Comparison of ENCODE assay signal across 12 cellular contexts in genomic region chr16:86951831-86952598, GRCh38.
DNase-seq lines count a peak whose midpoint lies in the region; ATAC-seq and TF ChIP-seq lines count a peak whose summit lies in the region.
"Had no signal": no experiment of that assay in that cellular context is flagged by ENCODE, and none has a peak within 500 bp of the region (broad histone marks: within the 10 kb centered on the region; RNA-seq: fewer than 3 reads in every experiment).

No MANE protein-coding gene starts in this region.

- ATAC-seq in foreskin keratinocyte, result peak; percentile 37
- no peak for ATAC-seq in HG03139 (IDR thresholded peaks at IDR 0.05; ENCODE audit: unreplicated experiment)
- ATAC-seq: left colon had no signal

- H3K27ac Mint-ChIP-seq in activated CD4-positive, alpha-beta memory T cell treated with anti-CD3 and anti-CD28 coated beads, Interleukin-2, amount 10 ng/mL, durations not matched to agents 7 days and 5 days, result no peak overlapping the region
- H3K27ac Mint-ChIP-seq: activated CD4-positive, alpha-beta memory T cell treated with anti-CD3 and anti-CD28 coated beads for 36 hours had no signal

- H3K27me3 ChIP-seq in foreskin keratinocyte, result no peaks in the 10 kb centered on the region

- H3K27ac ChIP-seq in HEK293 (ENCODE audit: extremely low read depth, low read depth, low read length) (no peak overlapping the region), foreskin keratinocyte (no peak overlapping the region)
- H3K27ac ChIP-seq: sigmoid colon had no signal

- no peak overlapping the region for H3K4me3 ChIP-seq in HEK293 (ENCODE audit: low read depth, low read length)
- H3K4me3 ChIP-seq: sigmoid colon had no signal

- H3K36me3 Mint-ChIP-seq in activated CD4-positive, alpha-beta memory T cell treated with anti-CD3 and anti-CD28 coated beads, Interleukin-2, amount 10 ng/mL, durations not matched to agents 7 days and 5 days (ENCODE audit: low read depth), result no peaks in the 10 kb centered on the region
- H3K36me3 Mint-ChIP-seq: activated CD4-positive, alpha-beta memory T cell treated with anti-CD3 and anti-CD28 coated beads for 36 hours had no signal

- no peaks in the 10 kb centered on the region for H3K4me1 ChIP-seq in HEK293 (ENCODE audit: control insufficient read depth, insufficient read depth, low read length)
- H3K4me1 ChIP-seq in foreskin keratinocyte, result no peaks in the 10 kb centered on the region
- H3K4me1 ChIP-seq: sigmoid colon had no signal

- DNase-seq in SW 1271 (lab: John Stamatoyannopoulos, UW) (peak; percentile 89 to 92), foreskin keratinocyte (peak; percentile 87 to 98), superior temporal gyrus (ENCODE audit: extremely low spot score) (peak; percentile 26), NCI-H187 treated with DMSO at 0.1 percent for 48 hours (lab: John Stamatoyannopoulos, UW) (no peak)
- DNase-seq in activated CD4-positive, alpha-beta memory T cell treated with anti-CD3 and anti-CD28 coated beads, Interleukin-2, amount 10 ng/mL, durations not matched to agents 7 days and 5 days, result no peak
- DNase-seq: activated CD4-positive, alpha-beta memory T cell treated with anti-CD3 and anti-CD28 coated beads for 36 hours; caudate nucleus; left colon; sigmoid colon; stimulated activated naive CD4-positive, alpha-beta T cell treated with Interleukin-2 at 50 U/mL for 16 hours had no signal

- no peaks in the 10 kb centered on the region for H3K9me3 ChIP-seq in HEK293 (ENCODE audit: control insufficient read depth, insufficient read depth, low read depth, low read length)

- H3K36me3 ChIP-seq in HEK293 (ENCODE audit: control insufficient read depth in 2 of 2, insufficient read depth in 1 of 2, low read length in 2 of 2), result no peaks in the 10 kb centered on the region
- H3K36me3 ChIP-seq: sigmoid colon had no signal

- no peaks in the 10 kb centered on the region for H3K27me3 Mint-ChIP-seq in activated CD4-positive, alpha-beta memory T cell treated with anti-CD3 and anti-CD28 coated beads, Interleukin-2, amount 10 ng/mL, durations not matched to agents 7 days and 5 days

- TF ChIP-seq CTCF in HEK293 (tag by site-specific recombination; IDR thresholded peaks at IDR 0.05), result no peak
- no peak for TF ChIP-seq CTCF in foreskin keratinocyte (conservative IDR thresholded peaks at IDR 0.05)

- CTCF ChIA-PET in HEK293 (lab: Yijun Ruan, JAX), result interaction anchor here (0.6 to 2.4 kb wide), 4 partner anchors 9 to 388 kb away, joined by 3 to 7 read pairs (median 4); no protein-coding TSS in a partner anchor
- CTCF ChIA-PET in activated CD4-positive, alpha-beta memory T cell treated with anti-CD3 and anti-CD28 coated beads, Interleukin-2, amount 10 ng/mL, durations not matched to agents 7 days and 5 days (lab: Charles Lee), result no interaction called here

- no peaks in the 10 kb centered on the region for H3K9me3 Mint-ChIP-seq in activated CD4-positive, alpha-beta memory T cell treated with anti-CD3 and anti-CD28 coated beads, Interleukin-2, amount 10 ng/mL, durations not matched to agents 7 days and 5 days
- H3K9me3 Mint-ChIP-seq: activated CD4-positive, alpha-beta memory T cell treated with anti-CD3 and anti-CD28 coated beads for 36 hours had no signal

- no peak overlapping the region for H3K4me3 Mint-ChIP-seq in activated CD4-positive, alpha-beta memory T cell treated with anti-CD3 and anti-CD28 coated beads, Interleukin-2, amount 10 ng/mL, durations not matched to agents 7 days and 5 days
- H3K4me3 Mint-ChIP-seq: activated CD4-positive, alpha-beta memory T cell treated with anti-CD3 and anti-CD28 coated beads for 36 hours had no signal

- POLR2A ChIA-PET in HEK293 (lab: Yijun Ruan, JAX), result interaction anchor here (1.7 kb wide), 1 partner anchor 23 kb away, joined by 9 read pairs; no protein-coding TSS in a partner anchor
- POLR2A ChIA-PET in activated CD4-positive, alpha-beta memory T cell treated with anti-CD3 and anti-CD28 coated beads, Interleukin-2, amount 10 ng/mL, durations not matched to agents 7 days and 5 days (lab: Charles Lee), result no interaction called here

- peaks cover 2% of the 10 kb centered on the region for H3K4me1 Mint-ChIP-seq in activated CD4-positive, alpha-beta memory T cell treated with anti-CD3 and anti-CD28 coated beads, Interleukin-2, amount 10 ng/mL, durations not matched to agents 7 days and 5 days

TF ChIP-seq in HEK293, 187 proteins besides CTCF, POLR2A, EP300 and RAD21:
- TF ChIP-seq FEZF1 (tag by site-specific recombination; IDR thresholded peaks at IDR 0.05) (no peak), ZIC2 (tag by site-specific recombination; IDR thresholded peaks at IDR 0.05) (peak; percentile 75), ZNF645 (tag by site-specific recombination; IDR thresholded peaks at IDR 0.05) (no peak), ZNF239 (tag by site-specific recombination; IDR thresholded peaks at IDR 0.05) (no peak), ZNF449 (tag by site-specific recombination; IDR thresholded peaks at IDR 0.05) (no peak), ZFHX2 (tag by site-specific recombination; conservative IDR thresholded peaks at IDR 0.05) (peak; percentile 80), GLIS1 (tag by site-specific recombination; IDR thresholded peaks at IDR 0.05) (peak; percentile 61), KLF1 (tag by site-specific recombination; IDR thresholded peaks at IDR 0.05) (0 out of 2 replicates have a peak, but pooled peaks have one; percentile 16), ZNF174 (tag by site-specific recombination; IDR thresholded peaks at IDR 0.05) (no peak), ZNF843 (tag by site-specific recombination; IDR thresholded peaks at IDR 0.05) (no peak), ZNF660 (tag by site-specific recombination; IDR thresholded peaks at IDR 0.05) (peak; percentile 67; the same call in 1 of the 2 replicates), ZNF530 (tag by site-specific recombination; IDR thresholded peaks at IDR 0.05; ENCODE audit: low read depth) (no peak), EGR2 (tag by site-specific recombination; IDR thresholded peaks at IDR 0.05; ENCODE audit: low read depth) (peak; percentile 75), ZFP37 (tag by site-specific recombination; IDR thresholded peaks at IDR 0.05) (no peak)
TF ChIP-seq in HEK293: peak in this region for 6.

Comparison
In these comparisons a context has a peak if more than half of its experiments do, and no peak if none do; other contexts are left out.
1. DNase-seq: peak in SW 1271 (2 of 2), foreskin keratinocyte (2 of 2) and superior temporal gyrus (single experiment); none in NCI-H187 treated with DMSO at 0.1 percent for 48 hours (single experiment) and activated CD4-positive, alpha-beta memory T cell treated with anti-CD3 and anti-CD28 coated beads, Interleukin-2, amount 10 ng/mL, durations not matched to agents 7 days and 5 days (single experiment).